Comparison of ENCODE assay signal across 10 cellular contexts in the genomic region with DNA sequence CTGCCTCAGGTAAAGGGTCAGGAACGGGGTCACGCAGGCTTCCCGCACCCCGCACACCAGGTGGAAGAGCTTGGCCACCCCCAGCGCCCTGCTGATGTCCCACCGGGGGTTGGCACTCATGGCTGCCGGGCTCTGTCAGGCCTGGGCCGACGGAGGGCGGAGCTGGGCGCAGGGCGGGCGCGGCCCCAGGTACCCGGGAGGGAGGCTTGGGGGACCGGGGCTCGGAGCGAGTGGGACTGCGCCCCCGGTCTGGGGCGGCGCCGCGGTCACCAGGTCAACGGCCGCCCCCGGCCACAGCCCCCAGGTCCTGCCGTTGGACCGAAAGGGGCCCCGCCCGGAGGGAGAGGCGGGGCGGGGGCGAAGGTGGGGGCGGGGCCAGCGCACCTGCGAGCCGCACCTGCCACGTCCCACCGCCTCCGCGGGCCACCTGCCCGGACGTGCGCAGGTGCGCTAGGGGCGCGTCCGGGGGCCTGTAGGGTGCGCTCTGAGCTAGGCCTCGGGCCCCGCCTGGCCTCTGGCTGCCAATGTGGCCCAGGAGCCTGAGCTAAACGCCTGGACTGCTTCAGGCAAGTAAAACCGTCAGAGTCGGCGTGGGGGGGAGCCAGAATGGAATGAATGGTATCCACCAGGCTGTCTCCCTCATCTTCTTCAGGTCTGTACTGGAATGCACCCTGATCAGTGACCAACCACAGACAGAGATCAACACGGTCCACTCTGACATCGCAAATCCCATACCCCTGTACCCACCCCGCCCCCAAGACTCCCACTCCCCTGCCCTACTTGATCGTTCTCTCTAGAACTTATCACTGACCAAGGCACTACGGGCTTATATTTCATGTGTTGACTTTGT. TPM values are rescaled to one million over a fixed set of nuclear protein-coding genes. Genes with fewer than 3 reads are reported as not detected.
DNase-seq lines count a peak whose midpoint lies in the region; ATAC-seq and TF ChIP-seq lines count a peak whose summit lies in the region.
"Had no signal": no experiment of that assay in that cellular context is flagged by ENCODE, and none has a peak within 500 bp of the region (broad histone marks: within the 10 kb centered on the region; RNA-seq: fewer than 3 reads in every experiment).

A gene with protein sequence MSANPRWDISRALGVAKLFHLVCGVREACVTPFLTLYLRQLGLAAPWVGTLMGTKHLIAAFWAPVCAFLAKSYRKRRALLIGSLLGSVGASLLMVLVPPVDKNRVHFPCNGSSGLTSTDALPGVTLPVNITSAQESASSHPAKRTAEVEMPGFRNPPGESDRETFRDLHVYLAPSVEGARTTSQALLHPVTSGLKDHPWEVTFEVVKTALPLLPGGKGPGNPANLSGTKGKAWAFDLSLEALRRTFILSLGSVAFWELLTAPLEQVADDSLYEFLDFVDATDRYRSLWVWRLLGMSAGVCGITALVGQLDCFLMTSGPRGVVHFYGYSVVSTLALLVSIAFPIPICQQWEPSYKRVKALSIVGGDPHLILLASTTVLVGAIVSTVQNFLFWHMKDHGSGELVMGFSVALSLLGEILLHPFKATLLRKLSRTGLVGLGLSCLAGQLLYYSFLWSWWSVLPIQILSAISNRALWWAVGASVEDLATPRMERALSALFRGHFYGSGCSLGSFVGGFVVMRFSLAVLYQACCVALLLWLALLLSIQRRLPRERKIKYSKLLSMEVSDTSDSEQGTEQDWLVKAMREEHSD (minus strand): TSS at position 365 of the 850 bp plus-strand sequence. CDS start 245 bp downstream, at position 120.

- intact Hi-C loops in Right ventricle myocardium inferior (cut with DNase I) (loop anchor here (1.0 kb wide), 1 partner anchor 95 kb away; no protein-coding TSS in a partner anchor), cardiac septum (cut with DNase I) (no loop called here), upper lobe of right lung (cut with DNase I) (no loop called here)

- no peaks in the 10 kb centered on the region for H3K36me3 ChIP-seq in upper lobe of right lung
- H3K36me3 ChIP-seq: ovary had no signal

- peaks cover 19% of the 10 kb centered on the region for H3K27me3 ChIP-seq in upper lobe of right lung
- H3K27me3 ChIP-seq: BLaER1 treated with 17β-estradiol and CSF1 and Interleukin-3, amounts not matched to agents 10 nM and 100 nM; ovary had no signal

- H3K9me3 ChIP-seq in upper lobe of right lung, result no peaks in the 10 kb centered on the region
- H3K9me3 ChIP-seq: ovary had no signal

- H3K4me3 ChIP-seq in choroid plexus epithelial cell (ENCODE audit: low read depth, low read length) (no peak within 1 kb of the TSS), upper lobe of right lung (no peak within 1 kb of the TSS)
- H3K4me3 ChIP-seq: BLaER1 treated with 17β-estradiol and CSF1 and Interleukin-3, amounts not matched to agents 10 nM and 100 nM; ovary had no signal

- no peak within 1 kb of the TSS for H3K27ac ChIP-seq in upper lobe of right lung
- H3K27ac ChIP-seq: BLaER1 treated with 17β-estradiol and CSF1 and Interleukin-3, amounts not matched to agents 10 nM and 100 nM; ovary had no signal

- ATAC-seq in Right ventricle myocardium inferior (peak; percentile 45), upper lobe of right lung (peak; percentile 88), HG03025 (IDR thresholded peaks at IDR 0.05; ENCODE audit: low FRiP score, unreplicated experiment) (no peak), HG03139 (IDR thresholded peaks at IDR 0.05; ENCODE audit: unreplicated experiment) (no peak)

- no peaks in the 10 kb centered on the region for H3K4me1 ChIP-seq in upper lobe of right lung

- DNase-seq in Right ventricle myocardium inferior (ENCODE audit: missing footprints), result no peak
- no peak for DNase-seq in cardiac septum (ENCODE audit: low spot score)
- peak; percentile 36 for DNase-seq in choroid plexus epithelial cell (ENCODE audit: low read depth)
- peak; percentile 85 for DNase-seq in left kidney (ENCODE audit: low read depth, low spot score)
- peak; percentile 75 for DNase-seq in upper lobe of right lung
- no peak for DNase-seq in GM19238 (ENCODE audit: insufficient read length, low spot score)
- DNase-seq: ovary had no signal

- TF ChIP-seq CTCF in choroid plexus epithelial cell (conservative IDR thresholded peaks at IDR 0.05; ENCODE audit: low read depth, low read length) (no peak), upper lobe of right lung (IDR thresholded peaks at IDR 0.05) (peak; percentile 10)

RNA-seq across cellular contexts. Expression of the gene that starts here (rescaled TPM):
- total RNA-seq in Right ventricle myocardium inferior (0.11 TPM), cardiac septum (not detected), upper lobe of right lung (0.41 TPM)

Comparison
In these comparisons a context has a peak if more than half of its experiments do, and no peak if none do; other contexts are left out.
1. Peak in ATAC-seq in Right ventricle myocardium inferior; RNA of the gene not detected or under 1 TPM.
2. Peak in DNase-seq and ATAC-seq in upper lobe of right lung; RNA of the gene not detected or under 1 TPM.
3. DNase-seq: peak in choroid plexus epithelial cell (single experiment) and left kidney (single experiment); none in Right ventricle myocardium inferior (single experiment), cardiac septum (single experiment) and GM19238 (single experiment).